Comparison of ENCODE assay signal across 25 cellular contexts in the genomic region with DNA sequence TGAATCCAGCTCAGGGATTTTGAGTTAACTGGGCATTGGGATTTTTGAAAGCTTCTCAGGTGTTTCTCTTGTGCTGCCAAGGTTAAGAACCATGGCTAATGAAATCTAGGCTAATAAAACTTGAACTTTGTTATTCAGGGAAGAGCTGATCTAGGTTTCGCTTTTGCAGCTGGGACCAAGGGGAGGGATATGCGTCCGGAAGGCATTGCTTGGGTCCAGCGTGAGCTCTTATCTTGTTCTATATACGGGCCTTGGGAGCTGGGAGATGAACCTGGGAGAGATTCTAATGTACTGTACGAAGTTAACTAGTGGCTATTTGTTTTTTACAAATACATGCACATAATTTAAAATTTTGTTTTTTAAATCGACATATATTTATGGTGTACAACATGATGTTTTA. TPM values are rescaled to one million over a fixed set of nuclear protein-coding genes. Genes with fewer than 3 reads are reported as not detected.
A peak's percentile ranks its signal among the peaks of the same experiment; 100 is the strongest.
DNase-seq lines count a peak whose midpoint lies in the region; ATAC-seq and TF ChIP-seq lines count a peak whose summit lies in the region.
"Had no signal": no experiment of that assay in that cellular context is flagged by ENCODE, and none has a peak within 500 bp of the region (broad histone marks: within the 10 kb centered on the region; RNA-seq: fewer than 3 reads in every experiment).

No MANE protein-coding gene starts in this region.

- no peaks in the 10 kb centered on the region for H3K27me3 Mint-ChIP-seq in memory B cell
- H3K27me3 Mint-ChIP-seq: CD4-positive, alpha-beta memory T cell; IgD-negative memory B cell had no signal

- H3K27ac Mint-ChIP-seq in memory B cell = peak overlapping the region; percentile 10

- H3K4me1 ChIP-seq in heart right ventricle = peaks cover 2 to 72% (median 58%) of the 10 kb centered on the region in 9 donors
- H3K4me1 ChIP-seq in right cardiac atrium (ENCODE audit: control insufficient read depth, insufficient read depth, low read length) = peaks cover 8% of the 10 kb centered on the region
- peaks cover 23 to 76% (median 68%) of the 10 kb centered on the region in 4 donors for H3K4me1 ChIP-seq in esophagus muscularis mucosa
- H3K4me1 ChIP-seq: A549 had no signal

- H3K36me3 ChIP-seq in heart right ventricle (peaks cover 0 to 26% (median 0%) of the 10 kb centered on the region in 9 donors), esophagus muscularis mucosa (peaks cover 0 to 15% (median 4%) of the 10 kb centered on the region in 4 donors)
- H3K36me3 ChIP-seq: Peyer's patch had no signal

- TF ChIP-seq CTCF in heart right ventricle (IDR thresholded peaks at IDR 0.05) (no peak), esophagus muscularis mucosa (IDR thresholded peaks at IDR 0.05) (no peak)

- H3K9me3 Mint-ChIP-seq in memory B cell = no peaks in the 10 kb centered on the region
- H3K9me3 Mint-ChIP-seq: CD4-positive, alpha-beta memory T cell; IgD-negative memory B cell had no signal

- no peak for TF ChIP-seq POLR2A in esophagus muscularis mucosa (IDR thresholded peaks at IDR 0.05; ENCODE audit: low read depth)

- H3K27me3 ChIP-seq in heart right ventricle (no peaks in the 10 kb centered on the region), right cardiac atrium (ENCODE audit: control insufficient read depth, insufficient read depth) (no peaks in the 10 kb centered on the region), esophagus muscularis mucosa (no peaks in the 10 kb centered on the region)
- H3K27me3 ChIP-seq: Peyer's patch had no signal

- H3K36me3 Mint-ChIP-seq in memory B cell = peaks cover 22% of the 10 kb centered on the region

- DNase-seq in heart right ventricle (no peak), right cardiac atrium (no peak), esophagus muscularis mucosa (ENCODE audit: extremely low spot score) (no peak), memory B cell (ENCODE audit: low spot score in 2 of 2) (no peak), NCI-H1105 treated with DMSO at 0.1 percent for 48 hours (lab: John Stamatoyannopoulos, UW) (no peak), NCI-H187 (lab: John Stamatoyannopoulos, UW) (no peak)
- DNase-seq: C1 segment of cervical spinal cord; CD4-positive, alpha-beta memory T cell; COR-L47; DND-41; HCEC 1CT; MM.1S; NCI-H1417; NCI-H1694; NCI-H2081; NCI-H2227 treated with DMSO at 0.1 percent for 48 hours; NCI-H526 treated with DMSO at 0.1 percent for 48 hours; OCI-M1; Peyer's patch had no signal

- H3K9me3 ChIP-seq in heart right ventricle = no peaks in the 10 kb centered on the region
- H3K9me3 ChIP-seq in right cardiac atrium (ENCODE audit: control insufficient read depth, low read length) = no peaks in the 10 kb centered on the region
- no peaks in the 10 kb centered on the region for H3K9me3 ChIP-seq in esophagus muscularis mucosa
- H3K9me3 ChIP-seq: A549, Peyer's patch, SK-N-SH had no signal

- no peak overlapping the region for H3K4me3 ChIP-seq in heart right ventricle
- H3K4me3 ChIP-seq in right cardiac atrium (ENCODE audit: low read length) = no peak overlapping the region
- no peak overlapping the region for H3K4me3 ChIP-seq in esophagus muscularis mucosa
- H3K4me3 ChIP-seq: A549, Peyer's patch had no signal

- TF ChIP-seq EP300 in esophagus muscularis mucosa (IDR thresholded peaks at IDR 0.05) = no peak

- WGBS in heart right ventricle, 2 donors = 53 to 57% methylated on average over 7 of the region's 7 CpGs
- 61% methylated on average over 7 of the region's 7 CpGs for WGBS in right cardiac atrium
- 94% methylated on average over 7 of the region's 7 CpGs for WGBS in esophagus muscularis mucosa

- intact Hi-C loops in heart right ventricle (cut with DNase I) (no loop called here), right cardiac atrium (cut with DNase I) (no loop called here), esophagus muscularis mucosa (cut with DNase I) (no loop called here)

- H3K4me3 Mint-ChIP-seq in memory B cell = no peak overlapping the region
- H3K4me3 Mint-ChIP-seq: CD4-positive, alpha-beta memory T cell had no signal

- H3K4me1 Mint-ChIP-seq in memory B cell = peaks cover 47% of the 10 kb centered on the region

- H3K27ac ChIP-seq in heart right ventricle = no peak overlapping the region
- H3K27ac ChIP-seq in right cardiac atrium (ENCODE audit: low read length) = no peak overlapping the region
- H3K27ac ChIP-seq in esophagus muscularis mucosa (replicated peaks in 1 of 4) = peak overlapping the region; percentile 63 to 77 (median 74)
- H3K27ac ChIP-seq: A549, HL-60, KMS-11, Peyer's patch had no signal

- peak in 5 of 8 donors; percentile 32 to 54 (median 48) for ATAC-seq in heart right ventricle
- ATAC-seq in right cardiac atrium = no peak
- no peak for ATAC-seq in memory B cell (ENCODE audit: low read depth)
- no peak for ATAC-seq in HG03520 (IDR thresholded peaks at IDR 0.05; ENCODE audit: unreplicated experiment)
- ATAC-seq: A549 had no signal

RNA-seq across cellular contexts. Expression of gene ITPR1, which starts 29.8 kb away (rescaled TPM):
- total RNA-seq in heart right ventricle (10 to 100 TPM; 15.0 to 40.3 (median 19.1) TPM), right cardiac atrium (10 to 100 TPM; 32.5 to 59.0 (median 45.6) TPM), esophagus muscularis mucosa (100 to 1,000 TPM; 204 to 271 (median 222) TPM)
- polyA plus RNA-seq in heart right ventricle (10 to 100 TPM in 1 of 2 donors, 1 to 10 TPM in 1; 9.7 to 12.9 TPM), right cardiac atrium (13.9 TPM)

RNA-seq across cellular contexts. Expression of gene SUMF1, which starts 55.9 kb away (rescaled TPM):
- total RNA-seq in heart right ventricle (10 to 100 TPM in 4 of 10 donors, 1 to 10 TPM in 6; 6.9 to 15.1 (median 8.9) TPM), right cardiac atrium (10 to 100 TPM in 3 of 4 donors, 1 to 10 TPM in 1; 9.6 to 14.4 (median 11.8) TPM), esophagus muscularis mucosa (10 to 100 TPM; 28.7 to 49.0 (median 41.6) TPM)
- polyA plus RNA-seq in heart right ventricle (1 to 10 TPM; 3.7 to 9.5 TPM), right cardiac atrium (7.8 TPM)

Comparison
In these comparisons a context has a peak if more than half of its experiments do, and no peak if none do; other contexts are left out.
1. ATAC-seq: peak in heart right ventricle (5 of 8); none in right cardiac atrium (0 of 2), memory B cell (single experiment) and HG03520 (single experiment).
2. H3K27ac ChIP-seq: peak in esophagus muscularis mucosa (4 of 4); none in heart right ventricle (0 of 10) and right cardiac atrium (single experiment).